ENCODE assay signal across 29 cellular contexts in the genomic region with DNA sequence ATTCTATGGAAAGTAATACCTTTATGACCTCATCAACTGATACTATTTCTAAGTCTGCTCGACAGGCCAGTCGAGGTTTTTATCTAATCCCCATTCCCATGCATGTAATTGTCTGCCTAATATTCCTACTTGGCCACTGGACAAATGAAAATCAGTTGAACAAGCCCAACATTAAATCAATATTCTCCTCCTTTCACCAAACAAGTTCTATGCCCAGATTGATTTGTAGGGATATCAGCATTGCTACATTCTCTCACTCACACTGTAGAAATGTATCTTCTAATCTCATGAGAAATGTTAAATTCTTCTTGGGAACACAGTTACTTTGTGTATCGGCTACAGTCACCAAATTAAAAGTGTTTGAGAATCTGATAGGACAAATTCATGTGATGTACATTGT.
DNase-seq lines count a peak whose midpoint lies in the region; ATAC-seq, FAIRE-seq and TF ChIP-seq lines count a peak whose summit lies in the region.
"Had no signal": no experiment of that assay in that cellular context is flagged by ENCODE, and none has a peak within 500 bp of the region (broad histone marks: within the 10 kb centered on the region; RNA-seq: fewer than 3 reads in every experiment).

No MANE protein-coding gene starts in this region.

- no peak for TF ChIP-seq EP300 in HepG2 (IDR thresholded peaks at IDR 0.05; ENCODE audit: low read depth in 2 of 2, low read length in 2 of 2)
- no peak for TF ChIP-seq EP300 in HepG2 (CRISPR knock-in tag; IDR thresholded peaks at IDR 0.05; ENCODE audit: borderline replicate concordance)
- no peak for TF ChIP-seq EP300 in A549 (IDR thresholded peaks at IDR 0.05)

- H2AFZ ChIP-seq in HepG2 (ENCODE audit: low read length), result no peak overlapping the region

- POLR2A ChIA-PET in HepG2 (lab: Yijun Ruan, JAX), result no interaction called here
- POLR2A ChIA-PET in A549 (lab: Yijun Ruan, JAX), result no interaction called here

- TF ChIP-seq RAD21 in HepG2 (CRISPR knock-in tag; IDR thresholded peaks at IDR 0.05), result no peak
- no peak for TF ChIP-seq RAD21 in A549 (conservative IDR thresholded peaks at IDR 0.05 in 1 of 2, IDR thresholded peaks at IDR 0.05 in 1 of 2)

- H3K36me3 ChIP-seq in right lobe of liver (no peaks in the 10 kb centered on the region), HepG2 (replicated peaks in 1 of 2; ENCODE audit: control insufficient read depth in 1 of 2, insufficient read depth in 2 of 2, low read length in 2 of 2) (no peaks in the 10 kb centered on the region)
- H3K36me3 ChIP-seq: BE2C; BLaER1; BLaER1 treated with 17β-estradiol and CSF1 and Interleukin-3, amounts not matched to agents 10 nM and 100 nM had no signal

- no peaks in the 10 kb centered on the region for H3K79me2 ChIP-seq in HepG2 (ENCODE audit: insufficient read depth, low read length)

- H3K4me3 ChIP-seq in right lobe of liver (no peak overlapping the region), HepG2 (replicated peaks in 1 of 3; ENCODE audit: insufficient read depth in 1 of 3, low read depth in 2 of 3, low read length in 3 of 3) (no peak overlapping the region), A549 (no peak overlapping the region)
- H3K4me3 ChIP-seq: BLaER1; BLaER1 treated with 17β-estradiol and CSF1 and Interleukin-3, amounts not matched to agents 10 nM and 100 nM had no signal

- H3K9me3 ChIP-seq in right lobe of liver, result no peaks in the 10 kb centered on the region
- peaks cover 75% of the 10 kb centered on the region for H3K9me3 ChIP-seq in HepG2 (ENCODE audit: low read length)
- no peaks in the 10 kb centered on the region for H3K9me3 ChIP-seq in A549
- H3K9me3 ChIP-seq: BE2C; BLaER1; BLaER1 treated with 17β-estradiol and CSF1 and Interleukin-3, amounts not matched to agents 10 nM and 100 nM; Caco-2 had no signal

- CTCF ChIA-PET in HepG2 (lab: Yijun Ruan, JAX; ENCODE audit: low intra/inter-chr PET ratio, low total read pairs), result no interaction called here
- CTCF ChIA-PET in A549 (lab: Yijun Ruan, JAX), result no interaction called here

- ATAC-seq in right lobe of liver (peak; percentile 42 to 65 (median 60)), HepG2 (no peak), A549 (no peak)
- ATAC-seq: CD8-positive, alpha-beta T cell had no signal

- no peak for DNase-seq in right lobe of liver
- no peak for DNase-seq in HepG2 (ENCODE audit: low spot score)
- DNase-seq in A549 (ENCODE audit: low read depth in 1 of 2, low spot score in 1 of 2), result no peak
- DNase-seq in activated T-cell treated with anti-CD3 and anti-CD28 coated beads, Interleukin-2, amount 50 U/mL, for 48 hours, result no peak
- DNase-seq: 8988T; ACHN; AML-193; BE2C; C1 segment of cervical spinal cord; Caco-2; Calu3; CD4-positive, alpha-beta memory T cell; CD4-positive, alpha-beta T cell; CD4-positive, CD25-positive, alpha-beta regulatory T cell; CD8-positive, alpha-beta memory T cell; CD8-positive, alpha-beta T cell; COR-L47; DMS 273 treated with DMSO at 0.1 percent for 48 hours; DMS153; DMS53; DMS79; DMS79 treated with DMSO at 0.1 percent for 48 hours; DND-41; EL had no signal

- WGBS in right lobe of liver (ENCODE audit: insufficient coverage, low coverage, low lambda C conversion rate, missing lambda C conversion rate), result 43% methylated on average over 3 of the region's 3 CpGs
- WGBS in HepG2 (ENCODE audit: low lambda C conversion rate), result 0% methylated on average over 3 of the region's 3 CpGs
- 8% methylated on average over 3 of the region's 3 CpGs for WGBS in A549 (ENCODE audit: missing lambda C conversion rate)

- H3K27me3 ChIP-seq in right lobe of liver, result no peaks in the 10 kb centered on the region
- no peaks in the 10 kb centered on the region for H3K27me3 ChIP-seq in HepG2 (ENCODE audit: control insufficient read depth in 1 of 2, insufficient read depth in 2 of 2, low read length in 2 of 2)
- H3K27me3 ChIP-seq: BE2C; BLaER1; BLaER1 treated with 17β-estradiol and CSF1 and Interleukin-3, amounts not matched to agents 10 nM and 100 nM had no signal

- intact Hi-C loops in right lobe of liver (cut with DNase I) (no loop called here), HepG2 (cut with micrococcal nuclease; ENCODE audit: unreplicated experiment) (no loop called here)

- no peak for TF ChIP-seq POLR2A in right lobe of liver (IDR thresholded peaks at IDR 0.05)
- no peak for TF ChIP-seq POLR2A in HepG2 (IDR thresholded peaks at IDR 0.05; ENCODE audit: insufficient read depth in 1 of 2, low read depth in 2 of 2, low read length in 2 of 2)
- TF ChIP-seq POLR2A in A549 (IDR thresholded peaks at IDR 0.05; ENCODE audit: low read length), result no peak

- H4K20me1 ChIP-seq in HepG2 (ENCODE audit: insufficient read depth, low read length), result no peaks in the 10 kb centered on the region
- H4K20me1 ChIP-seq: BLaER1; BLaER1 treated with 17β-estradiol and CSF1 and Interleukin-3, amounts not matched to agents 10 nM and 100 nM had no signal

- TF ChIP-seq CTCF in right lobe of liver (IDR thresholded peaks at IDR 0.05) (no peak), HepG2 (CRISPR knock-in tag; IDR thresholded peaks at IDR 0.05) (no peak), A549 (IDR thresholded peaks at IDR 0.05) (no peak)

- in situ Hi-C loops in HepG2 (cut with HindIII; ENCODE audit: extremely low pct_ligation_motif_present, low pct_unique_long_range_greater_than_20kb), result no loop called here

- H3K27ac ChIP-seq in right lobe of liver (no peak overlapping the region), HepG2 (ENCODE audit: extremely low read length, insufficient read depth, low read length) (no peak overlapping the region), A549 (no peak overlapping the region)
- H3K27ac ChIP-seq: BLaER1; BLaER1 treated with 17β-estradiol and CSF1 and Interleukin-3, amounts not matched to agents 10 nM and 100 nM; C4-2B had no signal

- no TSS peak for BruUV-seq in HepG2 (replicated peaks; lab: Mats Ljungman, UMichigan)

- no peak overlapping the region for H3K9ac ChIP-seq in HepG2 (ENCODE audit: insufficient read depth, low read depth, low read length)
- H3K9ac ChIP-seq: BLaER1; BLaER1 treated with 17β-estradiol and CSF1 and Interleukin-3, amounts not matched to agents 10 nM and 100 nM had no signal

- no peak for FAIRE-seq in HepG2 (lab: Jason Lieb, UNC)
- peak; percentile 65 for FAIRE-seq in A549 (lab: Jason Lieb, UNC)
- FAIRE-seq: A204.1, D721Med had no signal

- H3K4me1 ChIP-seq in right lobe of liver, result peaks cover 0 to 7% (median 2%) of the 10 kb centered on the region in 4 donors
- no peaks in the 10 kb centered on the region for H3K4me1 ChIP-seq in HepG2 (ENCODE audit: insufficient read depth, low read length)
- no peaks in the 10 kb centered on the region for H3K4me1 ChIP-seq in A549
- H3K4me1 ChIP-seq: BE2C; BLaER1; BLaER1 treated with 17β-estradiol and CSF1 and Interleukin-3, amounts not matched to agents 10 nM and 100 nM had no signal

- H3K4me2 ChIP-seq in HepG2 (ENCODE audit: low read depth, low read length) (no peak overlapping the region), A549 (no peak overlapping the region)
- H3K4me2 ChIP-seq: BLaER1; BLaER1 treated with 17β-estradiol and CSF1 and Interleukin-3, amounts not matched to agents 10 nM and 100 nM had no signal

TF ChIP-seq in HepG2, 621 proteins besides CTCF, POLR2A, EP300 and RAD21:
- TF ChIP-seq PTBP1 (IDR thresholded peaks at IDR 0.05; ENCODE audit: low read depth, low read length, poor library complexity, severe bottlenecking) (no peak), ZNF619 (CRISPR knock-in tag; IDR thresholded peaks at IDR 0.05) (no peak), SRF (IDR thresholded peaks at IDR 0.05; ENCODE audit: low read depth, low read length) (no peak), ARNTL (CRISPR knock-in tag; IDR thresholded peaks at IDR 0.05) (no peak), ZNF432 (CRISPR knock-in tag; IDR thresholded peaks at IDR 0.05; ENCODE audit: borderline replicate concordance) (no peak)

TF ChIP-seq in A549, 52 proteins besides CTCF, POLR2A, EP300 and RAD21:
- TF ChIP-seq BHLHE40 (IDR thresholded peaks at IDR 0.05; ENCODE audit: low read depth, low read length) (no peak), CHD4 (IDR thresholded peaks at IDR 0.05; ENCODE audit: borderline replicate concordance) (no peak), NFE2L2 (conservative IDR thresholded peaks at IDR 0.05; ENCODE audit: low read length) (no peak), HDAC2 (IDR thresholded peaks at IDR 0.05) (no peak), CHD2 (IDR thresholded peaks at IDR 0.05; ENCODE audit: low read length, partially characterized antibody) (no peak), ZC3H11A (IDR thresholded peaks at IDR 0.05) (no peak), FOXS1 (CRISPR knock-in tag; IDR thresholded peaks at IDR 0.05) (no peak), KDM5A (IDR thresholded peaks at IDR 0.05) (no peak), HOXB13 (CRISPR knock-in tag; IDR thresholded peaks at IDR 0.05; ENCODE audit: low read depth) (no peak), MAZ (IDR thresholded peaks at IDR 0.05; ENCODE audit: borderline replicate concordance, low read depth, low read length) (no peak), SREBF2 (IDR thresholded peaks at IDR 0.05) (no peak), MAFK (IDR thresholded peaks at IDR 0.05; ENCODE audit: partially characterized antibody) (no peak), FOSL2 (IDR thresholded peaks at IDR 0.05) (no peak), FOSL2 (CRISPR knock-in tag; IDR thresholded peaks at IDR 0.05) (no peak), KDM1A (IDR thresholded peaks at IDR 0.05; ENCODE audit: low read depth) (no peak), POLR2AphosphoS2 (conservative IDR thresholded peaks at IDR 0.05; ENCODE audit: low read length) (no peak)
- TF ChIP-seq, protein P1, sequence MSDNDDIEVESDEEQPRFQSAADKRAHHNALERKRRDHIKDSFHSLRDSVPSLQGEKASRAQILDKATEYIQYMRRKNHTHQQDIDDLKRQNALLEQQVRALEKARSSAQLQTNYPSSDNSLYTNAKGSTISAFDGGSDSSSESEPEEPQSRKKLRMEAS (IDR thresholded peaks at IDR 0.05), result no peak

Comparison
In these comparisons a context has a peak if more than half of its experiments do, and no peak if none do; other contexts are left out.
1. ATAC-seq: peak in right lobe of liver (4 of 4); none in HepG2 (single experiment) and A549 (0 of 2).